In the genomic region with DNA sequence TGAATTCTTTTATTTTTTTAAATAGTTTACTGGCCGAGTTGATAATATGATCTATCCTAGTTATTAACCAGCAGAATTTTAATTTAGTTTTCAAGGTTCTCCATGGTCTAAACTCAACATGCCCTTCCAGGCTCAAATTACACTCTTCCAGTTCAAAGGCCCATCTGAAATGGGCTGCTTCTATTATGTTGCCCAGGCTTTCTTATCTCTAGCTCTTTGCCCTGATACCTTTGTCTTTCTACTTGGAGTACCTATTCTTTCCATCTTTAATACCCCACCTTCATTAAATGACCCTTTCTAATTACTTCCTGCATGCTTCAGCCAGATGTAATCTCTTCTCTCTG, we compare ENCODE assay signal across 10 cellular contexts.
"Had no signal": no experiment of that assay in that cellular context is flagged by ENCODE, and none has a peak within 500 bp of the region (broad histone marks: within the 10 kb centered on the region; RNA-seq: fewer than 3 reads in every experiment).

No MANE protein-coding gene starts in this region.

- H3K27me3 Mint-ChIP-seq: activated naive CD4-positive, alpha-beta T cell treated with anti-CD3 and anti-CD28 coated beads, Interleukin-2, amount 10 ng/mL, durations not matched to agents 7 days and 5 days had no signal

- DNase-seq: activated naive CD4-positive, alpha-beta T cell treated with anti-CD3 and anti-CD28 coated beads, Interleukin-2, amount 10 ng/mL, durations not matched to agents 7 days and 5 days; caudate nucleus; colonic mucosa; heart left ventricle; kidney; ovary; thyroid gland had no signal

- H3K36me3 Mint-ChIP-seq: activated naive CD4-positive, alpha-beta T cell treated with anti-CD3 and anti-CD28 coated beads, Interleukin-2, amount 10 ng/mL, durations not matched to agents 7 days and 5 days; stimulated activated effector memory CD8-positive, alpha-beta T cell treated with anti-CD3 and anti-CD28 coated beads, Interleukin-12 subunit alpha, Interleukin-12 subunit beta, amount 100 ng/mL, for 72 hours had no signal

- H3K4me1 ChIP-seq: colonic mucosa, heart left ventricle, thyroid gland had no signal

- H3K27ac Mint-ChIP-seq: activated naive CD4-positive, alpha-beta T cell treated with anti-CD3 and anti-CD28 coated beads, Interleukin-2, amount 10 ng/mL, durations not matched to agents 7 days and 5 days; activated T-helper 2 cell treated with anti-CD3 and anti-CD28 coated beads, Interferon-gamma antibody, Interleukin-2, Interleukin-4, amounts not matched to agents 10 μg/mL and 5 μg/mL and 100 μg/mL, durations not matched to agents 14 hours and 24 hours and 36 hours; stimulated activated effector memory CD8-positive, alpha-beta T cell treated with anti-CD3 and anti-CD28 coated beads, Interleukin-12 subunit alpha, Interleukin-12 subunit beta, amount 100 ng/mL, for 72 hours had no signal

- H3K4me3 Mint-ChIP-seq: activated naive CD4-positive, alpha-beta T cell treated with anti-CD3 and anti-CD28 coated beads, Interleukin-2, amount 10 ng/mL, durations not matched to agents 7 days and 5 days; neural crest cell; stimulated activated effector memory CD8-positive, alpha-beta T cell treated with anti-CD3 and anti-CD28 coated beads, Interleukin-12 subunit alpha, Interleukin-12 subunit beta, amount 100 ng/mL, for 72 hours had no signal

- H3K27ac ChIP-seq: colonic mucosa, heart left ventricle, ovary, thyroid gland had no signal

- H3K27me3 ChIP-seq: colonic mucosa, heart left ventricle, ovary, thyroid gland had no signal

- H3K36me3 ChIP-seq: colonic mucosa, heart left ventricle, ovary, thyroid gland had no signal

- ATAC-seq: heart left ventricle had no signal

- H3K4me1 Mint-ChIP-seq: activated naive CD4-positive, alpha-beta T cell treated with anti-CD3 and anti-CD28 coated beads, Interleukin-2, amount 10 ng/mL, durations not matched to agents 7 days and 5 days; stimulated activated effector memory CD8-positive, alpha-beta T cell treated with anti-CD3 and anti-CD28 coated beads, Interleukin-12 subunit alpha, Interleukin-12 subunit beta, amount 100 ng/mL, for 72 hours had no signal

- H3K4me3 ChIP-seq: colonic mucosa, heart left ventricle, ovary, thyroid gland had no signal

- H3K9me3 ChIP-seq: colonic mucosa, ovary, thyroid gland had no signal
